Comparison of ENCODE assay signal across 15 cellular contexts in genomic region chr16:58937661-58938060, GRCh38.
DNase-seq lines count a peak whose midpoint lies in the region; TF ChIP-seq lines count a peak whose summit lies in the region.
"Had no signal": no experiment of that assay in that cellular context is flagged by ENCODE, and none has a peak within 500 bp of the region (broad histone marks: within the 10 kb centered on the region; RNA-seq: fewer than 3 reads in every experiment).

No MANE protein-coding gene starts in this region.

- H3K9ac ChIP-seq in smooth muscle cell (ENCODE audit: low read depth), result no peak overlapping the region
- H3K9ac ChIP-seq: GM23248 had no signal

- peak; percentile 17 for DNase-seq in GDM1 (lab: John Stamatoyannopoulos, UW)
- peak; percentile 52 to 73 for DNase-seq in Kasumi-1 (lab: John Stamatoyannopoulos, UW)
- peak; percentile 4 for DNase-seq in SK-MEL-5 (ENCODE audit: low read depth, low spot score)
- peak in 1 of 3 donors; percentile 5 for DNase-seq in immature natural killer cell
- DNase-seq in smooth muscle cell (lab: John Stamatoyannopoulos, UW; ENCODE audit: unreplicated experiment), result no peak
- DNase-seq in stimulated activated CD4-positive, alpha-beta T cell treated with anti-CD3 and anti-CD28 coated beads, Interleukin-4, amount 100 ng/mL, for 24 hours, result no peak
- DNase-seq in retina, result no peak
- no peak for DNase-seq in activated CD4-positive, alpha-beta T cell treated with anti-CD3 and anti-CD28 coated beads for 48 hours
- DNase-seq: ACHN; CD4-positive, CD25-positive, alpha-beta regulatory T cell; GM23248; NCI-H1417; NCI-H187 treated with DMSO at 0.1 percent for 48 hours; NCI-H526 treated with DMSO at 0.1 percent for 48 hours; T-helper 1 cell had no signal

- in situ Hi-C loops in SK-MEL-5 (cut with HindIII; ENCODE audit: low pct_unique_long_range_greater_than_20kb, low sequenced_read_pairs), result no loop called here

- WGBS in smooth muscle cell (ENCODE audit: low lambda C conversion rate), result 92% methylated on average over 5 of the region's 5 CpGs

- H3K27me3 ChIP-seq in smooth muscle cell (ENCODE audit: low read depth), result no peaks in the 10 kb centered on the region

- no peaks in the 10 kb centered on the region for H3K9me3 ChIP-seq in smooth muscle cell (replicated peaks; ENCODE audit: low read depth)

- H3K36me3 Mint-ChIP-seq in immature natural killer cell, result peaks cover 0 to 2% (median 0%) of the 10 kb centered on the region in 3 donors
- H3K36me3 Mint-ChIP-seq: CD4-positive, CD25-positive, alpha-beta regulatory T cell had no signal

- H3K27ac ChIP-seq in smooth muscle cell (ENCODE audit: low read depth), result no peak overlapping the region
- H3K27ac ChIP-seq: GM23248 had no signal

- H2AFZ ChIP-seq in smooth muscle cell (ENCODE audit: low read depth), result no peak overlapping the region
- H2AFZ ChIP-seq: GM23248 had no signal

- H3K9me3 Mint-ChIP-seq in immature natural killer cell, result peaks cover 0 to 12% (median 7%) of the 10 kb centered on the region in 6 donors

- peaks cover 17 to 40% of the 10 kb centered on the region in 2 donors for H3K4me1 Mint-ChIP-seq in immature natural killer cell
- H3K4me1 Mint-ChIP-seq: CD4-positive, CD25-positive, alpha-beta regulatory T cell had no signal

- H3K36me3 ChIP-seq in smooth muscle cell (ENCODE audit: low read depth), result no peaks in the 10 kb centered on the region

- no peak for TF ChIP-seq CTCF in smooth muscle cell (IDR thresholded peaks at IDR 0.05; ENCODE audit: borderline replicate concordance, insufficient read depth, poor library complexity, severe bottlenecking)

- H3K4me3 Mint-ChIP-seq in immature natural killer cell, result peak overlapping the region in 4 of 5 donors; percentile 2 to 19 (median 15)
- H3K4me3 Mint-ChIP-seq: CD4-positive, CD25-positive, alpha-beta regulatory T cell had no signal

- no peak overlapping the region for H3K4me2 ChIP-seq in smooth muscle cell

- H3K27me3 Mint-ChIP-seq in immature natural killer cell (ENCODE audit: low read depth in 3 of 3), result peaks cover 0 to 1% (median 0%) of the 10 kb centered on the region in 3 donors
- H3K27me3 Mint-ChIP-seq: CD4-positive, CD25-positive, alpha-beta regulatory T cell had no signal

- peak overlapping the region in 4 of 6 donors; percentile 19 to 67 (median 46) for H3K27ac Mint-ChIP-seq in immature natural killer cell
- H3K27ac Mint-ChIP-seq: CD4-positive, CD25-positive, alpha-beta regulatory T cell had no signal

- H3F3A ChIP-seq in smooth muscle cell (ENCODE audit: low read depth), result no peaks in the 10 kb centered on the region

- no peak overlapping the region for H3K4me3 ChIP-seq in smooth muscle cell
- H3K4me3 ChIP-seq: GM23248 had no signal

- peaks cover 14% of the 10 kb centered on the region for H3K4me1 ChIP-seq in smooth muscle cell (ENCODE audit: low read depth)

- no peaks in the 10 kb centered on the region for H3K79me2 ChIP-seq in smooth muscle cell (ENCODE audit: low read depth)

- no peaks in the 10 kb centered on the region for H4K20me1 ChIP-seq in smooth muscle cell (ENCODE audit: low read depth)

Comparison
In these comparisons a context has a peak if more than half of its experiments do, and no peak if none do; other contexts are left out.
1. DNase-seq: peak in GDM1 (single experiment), Kasumi-1 (2 of 2) and SK-MEL-5 (single experiment); none in smooth muscle cell (single experiment), stimulated activated CD4-positive, alpha-beta T cell treated with anti-CD3 and anti-CD28 coated beads, Interleukin-4, amount 100 ng/mL, for 24 hours (single experiment), retina (single experiment) and activated CD4-positive, alpha-beta T cell treated with anti-CD3 and anti-CD28 coated beads for 48 hours (single experiment).